9 cellular contexts compared by ENCODE assay signal in genomic region chr1:19448491-19449439, GRCh38. TPM values are rescaled to one million over a fixed set of nuclear protein-coding genes. Genes with fewer than 3 reads are reported as not detected.
A peak's percentile ranks its signal among the peaks of the same experiment; 100 is the strongest.
DNase-seq lines count a peak whose midpoint lies in the region; ATAC-seq, FAIRE-seq and TF ChIP-seq lines count a peak whose summit lies in the region.
"Had no signal": no experiment of that assay in that cellular context is flagged by ENCODE, and none has a peak within 500 bp of the region (broad histone marks: within the 10 kb centered on the region; RNA-seq: fewer than 3 reads in every experiment).

No MANE protein-coding gene starts in this region.

- H3K4me3 ChIP-seq in A549 (no peak overlapping the region), adrenal gland (no peak overlapping the region), right cardiac atrium (ENCODE audit: low read length) (no peak overlapping the region), skeletal muscle satellite cell (ENCODE audit: low read length) (peak overlapping the region; percentile 20)

- FAIRE-seq in A549 (lab: Jason Lieb, UNC): no peak
- FAIRE-seq: GM18507 had no signal

- H3K27ac ChIP-seq in A549 (peak overlapping the region in 1 of 2 experiments; percentile 78; a peak in 4 of 6 replicates), adrenal gland (peak overlapping the region; percentile 64 to 96 (median 84)), right cardiac atrium (ENCODE audit: low read length) (peak overlapping the region; percentile 88)

- TF ChIP-seq EP300 in A549 (IDR thresholded peaks at IDR 0.05): no peak

- TF ChIP-seq RAD21 in A549 (conservative IDR thresholded peaks at IDR 0.05 in 1 of 2, IDR thresholded peaks at IDR 0.05 in 1 of 2): no peak

- H3K27me3 ChIP-seq in adrenal gland: no peaks in the 10 kb centered on the region
- H3K27me3 ChIP-seq in right cardiac atrium (ENCODE audit: control insufficient read depth, insufficient read depth): no peaks in the 10 kb centered on the region
- no peaks in the 10 kb centered on the region for H3K27me3 ChIP-seq in skeletal muscle satellite cell (ENCODE audit: control insufficient read depth, insufficient read depth, low read length)

- H3K4me2 ChIP-seq in A549: peak overlapping the region; percentile 81
- peak overlapping the region; percentile 73 for H3K4me2 ChIP-seq in skeletal muscle satellite cell (ENCODE audit: low read length)

- no peaks in the 10 kb centered on the region for H3K36me3 ChIP-seq in adrenal gland (replicated peaks in 1 of 2)
- no peaks in the 10 kb centered on the region for H3K36me3 ChIP-seq in skeletal muscle satellite cell (ENCODE audit: insufficient read depth, low read length)

- H3K4me1 ChIP-seq in A549 (peaks cover 89% of the 10 kb centered on the region), adrenal gland (replicated peaks in 1 of 2) (peaks cover 45 to 80% of the 10 kb centered on the region in 2 donors), right cardiac atrium (ENCODE audit: control insufficient read depth, insufficient read depth, low read length) (peaks cover 34% of the 10 kb centered on the region), skeletal muscle satellite cell (ENCODE audit: control insufficient read depth, insufficient read depth, low read length) (peaks cover 84% of the 10 kb centered on the region)

- peak overlapping the region; percentile 47 for H3K9ac ChIP-seq in skeletal muscle satellite cell (ENCODE audit: low read depth, low read length)

- CTCF ChIA-PET in A549 (lab: Yijun Ruan, JAX): interaction anchor here (0.6 to 1.9 kb wide), 6 partner anchors 8 to 205 kb away, joined by 3 to 6 read pairs (median 4); no protein-coding TSS in a partner anchor

- intact Hi-C loops in adrenal gland (cut with DNase I) (no loop called here), right cardiac atrium (cut with DNase I) (no loop called here)

- TF ChIP-seq CTCF in A549 (IDR thresholded peaks at IDR 0.05) (no peak), adrenal gland (IDR thresholded peaks at IDR 0.05) (no peak)

- TF ChIP-seq POLR2A in A549 (IDR thresholded peaks at IDR 0.05; ENCODE audit: low read length): no peak
- no peak for TF ChIP-seq POLR2A in adrenal gland (IDR thresholded peaks at IDR 0.05)

- ATAC-seq in A549: peak; percentile 24 to 55; a peak in 2 of 6 replicates
- peak; percentile 48 for ATAC-seq in HG03460 (IDR thresholded peaks at IDR 0.05; ENCODE audit: unreplicated experiment)
- peak; percentile 34 to 42 for ATAC-seq in right cardiac atrium
- no peak for ATAC-seq in HG03139 (IDR thresholded peaks at IDR 0.05; ENCODE audit: unreplicated experiment)
- ATAC-seq in GM21723 (IDR thresholded peaks at IDR 0.05; ENCODE audit: unreplicated experiment): no peak

- WGBS in A549 (ENCODE audit: missing lambda C conversion rate): 41% methylated on average over 17 of the region's 19 CpGs
- WGBS in adrenal gland, 4 donors: 41 to 57% (median 48%) methylated on average over 16 to 19 of the region's 19 CpGs
- 28% methylated on average over 19 of the region's 19 CpGs for WGBS in right cardiac atrium

- H3K9me3 ChIP-seq in A549 (no peaks in the 10 kb centered on the region), adrenal gland (replicated peaks in 1 of 3) (no peaks in the 10 kb centered on the region), right cardiac atrium (ENCODE audit: control insufficient read depth, low read length) (no peaks in the 10 kb centered on the region), skeletal muscle satellite cell (replicated peaks; ENCODE audit: low read length) (no peaks in the 10 kb centered on the region)

- POLR2A ChIA-PET in A549 (lab: Yijun Ruan, JAX): interaction anchor here (1.2 kb wide), 1 partner anchor 37 kb away, joined by 4 read pairs; the partner anchor contains the start of gene CAPZB

- DNase-seq in A549 (ENCODE audit: low read depth in 1 of 2, low spot score in 1 of 2) (peak; percentile 41), adrenal gland (peak in 6 of 7 donors; percentile 48 to 92 (median 70)), right cardiac atrium (peak; percentile 69 to 84 (median 78)), GM19240 (ENCODE audit: insufficient read length, low spot score) (no peak)

TF ChIP-seq in A549, 52 proteins besides CTCF, POLR2A, EP300 and RAD21:
- TF ChIP-seq MAX (IDR thresholded peaks at IDR 0.05) (peak; percentile 47; the same call in 1 of the 2 replicates), NR3C1 (IDR thresholded peaks at IDR 0.05) (no peak), CEBPB (IDR thresholded peaks at IDR 0.05) (0 out of 4 replicates have a peak, but pooled peaks of 1 of the 2 experiments have one; percentile 40), JUNB (IDR thresholded peaks at IDR 0.05) (peak; percentile 61), USF2 (IDR thresholded peaks at IDR 0.05) (no peak)
- TF ChIP-seq, protein P1, sequence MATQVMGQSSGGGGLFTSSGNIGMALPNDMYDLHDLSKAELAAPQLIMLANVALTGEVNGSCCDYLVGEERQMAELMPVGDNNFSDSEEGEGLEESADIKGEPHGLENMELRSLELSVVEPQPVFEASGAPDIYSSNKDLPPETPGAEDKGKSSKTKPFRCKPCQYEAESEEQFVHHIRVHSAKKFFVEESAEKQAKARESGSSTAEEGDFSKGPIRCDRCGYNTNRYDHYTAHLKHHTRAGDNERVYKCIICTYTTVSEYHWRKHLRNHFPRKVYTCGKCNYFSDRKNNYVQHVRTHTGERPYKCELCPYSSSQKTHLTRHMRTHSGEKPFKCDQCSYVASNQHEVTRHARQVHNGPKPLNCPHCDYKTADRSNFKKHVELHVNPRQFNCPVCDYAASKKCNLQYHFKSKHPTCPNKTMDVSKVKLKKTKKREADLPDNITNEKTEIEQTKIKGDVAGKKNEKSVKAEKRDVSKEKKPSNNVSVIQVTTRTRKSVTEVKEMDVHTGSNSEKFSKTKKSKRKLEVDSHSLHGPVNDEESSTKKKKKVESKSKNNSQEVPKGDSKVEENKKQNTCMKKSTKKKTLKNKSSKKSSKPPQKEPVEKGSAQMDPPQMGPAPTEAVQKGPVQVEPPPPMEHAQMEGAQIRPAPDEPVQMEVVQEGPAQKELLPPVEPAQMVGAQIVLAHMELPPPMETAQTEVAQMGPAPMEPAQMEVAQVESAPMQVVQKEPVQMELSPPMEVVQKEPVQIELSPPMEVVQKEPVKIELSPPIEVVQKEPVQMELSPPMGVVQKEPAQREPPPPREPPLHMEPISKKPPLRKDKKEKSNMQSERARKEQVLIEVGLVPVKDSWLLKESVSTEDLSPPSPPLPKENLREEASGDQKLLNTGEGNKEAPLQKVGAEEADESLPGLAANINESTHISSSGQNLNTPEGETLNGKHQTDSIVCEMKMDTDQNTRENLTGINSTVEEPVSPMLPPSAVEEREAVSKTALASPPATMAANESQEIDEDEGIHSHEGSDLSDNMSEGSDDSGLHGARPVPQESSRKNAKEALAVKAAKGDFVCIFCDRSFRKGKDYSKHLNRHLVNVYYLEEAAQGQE (IDR thresholded peaks at IDR 0.05): no peak

RNA-seq across cellular contexts. Expression of gene CAPZB, which starts 36.6 kb away (rescaled TPM):
- polyA plus RNA-seq in A549 (2011; rRNA removed) (129 and 133 TPM in 2 replicates), A549 (2017; fragmentation: RNase III; extraction: RNeasy Plus Mini Kit Qiagen cat#74134 plus additional on column Dnase treatment) (281 to 306 TPM (median 296 TPM) in 3 replicates), adrenal gland (100 to 1,000 TPM; 156 to 314 (median 171) TPM), right cardiac atrium (228 TPM)
- 133 and 152 TPM in 2 replicates for polyA plus RNA-seq in A549 (2012; cell fraction: cytosol; rRNA removed)
- polyA plus RNA-seq in A549 (2012; cell fraction: nucleus; rRNA removed): 68.8 and 88.9 TPM in 2 replicates
- polyA minus RNA-seq in A549 (2011; rRNA and poly(A)+ RNA removed): 76.6 and 87.0 TPM in 2 replicates
- total RNA-seq in adrenal gland (100 to 1,000 TPM; 110 to 386 (median 204) TPM), right cardiac atrium (100 to 1,000 TPM; 226 to 255 (median 232) TPM)
- 166 and 196 TPM in 2 replicates for total RNA-seq in skeletal muscle satellite cell (2012; rRNA removed)

Comparison
In these comparisons a context has a peak if more than half of its experiments do, and no peak if none do; other contexts are left out.
1. ATAC-seq: peak in A549 (2 of 2), HG03460 (single experiment) and right cardiac atrium (2 of 2); none in HG03139 (single experiment) and GM21723 (single experiment).